ENCODE assay signal across 9 cellular contexts in the genomic region with DNA sequence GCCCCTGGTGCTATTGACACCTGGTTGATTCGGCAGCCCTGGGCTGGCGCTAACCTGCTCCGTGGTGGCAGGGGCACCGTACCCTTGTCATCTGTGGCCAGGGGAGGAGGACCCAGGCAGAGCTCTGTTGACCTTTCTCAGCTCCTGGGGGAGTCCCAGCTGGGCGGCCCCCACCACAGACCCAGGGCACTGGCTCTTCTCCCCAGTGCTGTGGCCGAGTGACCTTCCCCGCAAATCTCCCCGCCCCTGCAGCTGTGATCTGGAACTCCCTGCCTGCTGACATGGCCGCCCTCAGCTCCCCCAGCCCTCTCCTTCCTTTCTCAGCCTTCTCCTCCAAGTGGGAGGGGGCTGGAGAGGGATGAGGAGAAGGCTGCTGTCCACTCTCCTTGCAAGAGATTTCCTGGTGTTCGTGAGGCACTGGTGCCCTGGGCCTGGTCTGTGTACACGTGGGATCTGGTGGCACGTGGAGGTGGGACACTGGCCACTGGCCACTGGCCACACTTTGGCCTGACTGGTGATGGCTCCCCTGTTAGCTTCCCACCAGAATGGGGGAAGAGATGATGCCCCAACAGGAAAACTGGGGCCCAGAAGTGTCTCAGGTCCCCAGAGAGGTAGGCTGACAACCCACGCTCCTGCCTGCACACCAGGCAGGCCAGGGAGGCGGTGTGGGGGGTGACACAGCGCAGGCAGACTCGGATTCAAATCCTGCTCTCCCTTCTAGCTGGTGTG. TPM values are rescaled to one million over a fixed set of nuclear protein-coding genes. Genes with fewer than 3 reads are reported as not detected.
DNase-seq lines count a peak whose midpoint lies in the region; ATAC-seq and TF ChIP-seq lines count a peak whose summit lies in the region.
"Had no signal": no experiment of that assay in that cellular context is flagged by ENCODE, and none has a peak within 500 bp of the region (broad histone marks: within the 10 kb centered on the region; RNA-seq: fewer than 3 reads in every experiment).

No MANE protein-coding gene starts in this region.

- no peaks in the 10 kb centered on the region for H3K79me2 ChIP-seq in trophoblast cell (ENCODE audit: control insufficient read depth, insufficient read depth, low read length, poor library complexity)

- peak overlapping the region; percentile 6 for H4K8ac ChIP-seq in trophoblast cell (ENCODE audit: low read depth, low read length)

- CTCF ChIA-PET in HEK293T (lab: Yijun Ruan, JAX) = interaction anchor here (0.5 to 5.0 kb wide), 6 partner anchors 11 to 196 kb away, joined by 3 to 30 read pairs (median 3); partner anchors contain the start of gene ACBD4

- H2AFZ ChIP-seq in trophoblast cell (ENCODE audit: insufficient read depth, low read length, poor library complexity) = no peak overlapping the region

- H3K79me1 ChIP-seq in trophoblast cell (ENCODE audit: low read length) = no peaks in the 10 kb centered on the region

- ATAC-seq in GM19328 (IDR thresholded peaks at IDR 0.05; ENCODE audit: unreplicated experiment) = no peak

- WGBS in trophoblast cell (ENCODE audit: extremely low coverage, insufficient coverage, insufficient read length) = no CpG with 5 or more reads among the region's 16 CpGs

- H3K9me3 ChIP-seq in Peyer's patch (no peaks in the 10 kb centered on the region), trophoblast cell (ENCODE audit: insufficient read depth, low read depth, low read length) (peaks cover 2% of the 10 kb centered on the region)
- H3K9me3 ChIP-seq in effector memory CD4-positive, alpha-beta T cell (ENCODE audit: control insufficient read depth, low read length) = no peaks in the 10 kb centered on the region

- H4K91ac ChIP-seq in trophoblast cell (ENCODE audit: low read depth, low read length) = peak overlapping the region; percentile 64

- H4K12ac ChIP-seq in trophoblast cell (ENCODE audit: low read depth, low read length) = no peak overlapping the region

- H3K4me3 ChIP-seq in GM06990 (replicated peaks; ENCODE audit: low read depth, low read length) (peak overlapping the region; percentile 38; the same call in 1 of the 2 replicates), Peyer's patch (no peak overlapping the region), trophoblast cell (ENCODE audit: low read depth, low read length) (no peak overlapping the region)
- peak overlapping the region; percentile 79 for H3K4me3 ChIP-seq in effector memory CD4-positive, alpha-beta T cell (ENCODE audit: insufficient read depth, low read depth, low read length, poor library complexity, severe bottlenecking)

- H3K4me2 ChIP-seq in trophoblast cell (ENCODE audit: low read length) = no peak overlapping the region

- H3K36me3 ChIP-seq in GM06990 (ENCODE audit: control insufficient read depth, insufficient read depth, low read length) (peaks cover 5% of the 10 kb centered on the region), Peyer's patch (no peaks in the 10 kb centered on the region), trophoblast cell (ENCODE audit: control insufficient read depth in 1 of 2, insufficient read depth in 2 of 2, low read length in 2 of 2) (no peaks in the 10 kb centered on the region)
- H3K36me3 ChIP-seq in effector memory CD4-positive, alpha-beta T cell (ENCODE audit: control insufficient read depth, insufficient read depth, low read length) = peaks cover 22% of the 10 kb centered on the region

- H3K27me3 ChIP-seq in GM06990 (replicated peaks; ENCODE audit: control insufficient read depth, insufficient read depth, low read length) (no peaks in the 10 kb centered on the region), Peyer's patch (no peaks in the 10 kb centered on the region), trophoblast cell (ENCODE audit: insufficient read depth, low read length) (no peaks in the 10 kb centered on the region)
- H3K27me3 ChIP-seq in effector memory CD4-positive, alpha-beta T cell (replicated peaks; ENCODE audit: control insufficient read depth, insufficient read depth, low read length, poor library complexity, severe bottlenecking) = no peaks in the 10 kb centered on the region

- H2BK120ac ChIP-seq in trophoblast cell (ENCODE audit: insufficient read depth, low read length, poor library complexity) = peak overlapping the region; percentile 37

- TF ChIP-seq POLR2A in Peyer's patch (IDR thresholded peaks at IDR 0.05) = no peak

- no peak overlapping the region for H2BK5ac ChIP-seq in trophoblast cell (ENCODE audit: low read depth, low read length, poor library complexity)

- peak overlapping the region; percentile 16 for H3K14ac ChIP-seq in trophoblast cell (ENCODE audit: low read length)

- no peak overlapping the region for H3K23ac ChIP-seq in trophoblast cell (ENCODE audit: low read length)

- no peak overlapping the region for H2AK5ac ChIP-seq in trophoblast cell (ENCODE audit: low read length)

- H3K27ac ChIP-seq in Peyer's patch = peak overlapping the region; percentile 84 to 96 (median 88)
- H3K27ac ChIP-seq in effector memory CD4-positive, alpha-beta T cell (ENCODE audit: insufficient read depth, low read length, poor library complexity, severe bottlenecking) = peak overlapping the region; percentile 100
- no peak overlapping the region for H3K27ac ChIP-seq in trophoblast cell (ENCODE audit: low read depth, low read length)

- no peak overlapping the region for H3K9ac ChIP-seq in trophoblast cell (ENCODE audit: low read length)

- H3K4me1 ChIP-seq in Peyer's patch = peaks cover 0 to 42% (median 34%) of the 10 kb centered on the region in 4 donors
- H3K4me1 ChIP-seq in effector memory CD4-positive, alpha-beta T cell (ENCODE audit: control insufficient read depth, insufficient read depth, low read length, poor library complexity, severe bottlenecking) = peaks cover 83% of the 10 kb centered on the region
- H3K4me1 ChIP-seq in trophoblast cell (ENCODE audit: control insufficient read depth in 1 of 2, insufficient read depth in 2 of 2, low read length in 2 of 2) = peaks cover 10 to 14% of the 10 kb centered on the region in 2 experiments

- TF ChIP-seq CTCF in GM06990 (IDR thresholded peaks at IDR 0.05; ENCODE audit: insufficient read depth, low read length, poor library complexity, severe bottlenecking) = no peak
- no peak for TF ChIP-seq CTCF in Peyer's patch (IDR thresholded peaks at IDR 0.05)

- no peak overlapping the region for H3K18ac ChIP-seq in trophoblast cell (ENCODE audit: low read length)

- peak; percentile 55 for DNase-seq in GM06990 (ENCODE audit: extremely low read depth, insufficient read length)
- DNase-seq in Peyer's patch = no peak
- DNase-seq in effector memory CD4-positive, alpha-beta T cell = no peak
- DNase-seq in trophoblast cell = peak in 1 of 2 donors; percentile 20
- no peak for DNase-seq in HEK293T (ENCODE audit: extremely low spot score)
- DNase-seq in NCI-H146 treated with DMSO at 0.1 percent for 48 hours (lab: John Stamatoyannopoulos, UW; ENCODE audit: unreplicated experiment) = no peak
- no peak for DNase-seq in NCI-H345 (lab: John Stamatoyannopoulos, UW)

- POLR2A ChIA-PET in HEK293T (lab: Yijun Ruan, JAX) = interaction anchor here (0.5 to 2.7 kb wide), 4 partner anchors 11 to 82 kb away, joined by 3 to 9 read pairs (median 4); partner anchors contain the start of gene HEXIM1

- no peak overlapping the region for H2BK12ac ChIP-seq in trophoblast cell (ENCODE audit: low read length)

- H3K4ac ChIP-seq in trophoblast cell (ENCODE audit: low read depth, low read length) = no peak overlapping the region

TF ChIP-seq in HEK293T, 16 proteins besides CTCF, POLR2A, EP300 and RAD21:
- TF ChIP-seq, protein P1, sequence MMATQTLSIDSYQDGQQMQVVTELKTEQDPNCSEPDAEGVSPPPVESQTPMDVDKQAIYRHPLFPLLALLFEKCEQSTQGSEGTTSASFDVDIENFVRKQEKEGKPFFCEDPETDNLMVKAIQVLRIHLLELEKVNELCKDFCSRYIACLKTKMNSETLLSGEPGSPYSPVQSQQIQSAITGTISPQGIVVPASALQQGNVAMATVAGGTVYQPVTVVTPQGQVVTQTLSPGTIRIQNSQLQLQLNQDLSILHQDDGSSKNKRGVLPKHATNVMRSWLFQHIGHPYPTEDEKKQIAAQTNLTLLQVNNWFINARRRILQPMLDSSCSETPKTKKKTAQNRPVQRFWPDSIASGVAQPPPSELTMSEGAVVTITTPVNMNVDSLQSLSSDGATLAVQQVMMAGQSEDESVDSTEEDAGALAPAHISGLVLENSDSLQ (IDR thresholded peaks at IDR 0.05) = no peak
- no peak for TF ChIP-seq SP1 (IDR thresholded peaks at IDR 0.05)
- no peak for TF ChIP-seq L3MBTL2 (conservative IDR thresholded peaks at IDR 0.05)
- TF ChIP-seq HDGF (IDR thresholded peaks at IDR 0.05; ENCODE audit: borderline replicate concordance) = no peak
- TF ChIP-seq ZNF384 (IDR thresholded peaks at IDR 0.05) = no peak
- TF ChIP-seq TARDBP (IDR thresholded peaks at IDR 0.05) = no peak
- no peak for TF ChIP-seq NFRKB (IDR thresholded peaks at IDR 0.05)
- TF ChIP-seq ELF4 (IDR thresholded peaks at IDR 0.05) = no peak

RNA-seq across cellular contexts. Expression of gene FMNL1, which starts 8.2 kb away (rescaled TPM):
- 10 to 100 TPM in 3 of 4 donors, 1 to 10 TPM in 1; 9.3 to 45.4 (median 15.8) TPM for total RNA-seq in Peyer's patch
- 2.4 and 2.8 TPM in 2 replicates for polyA plus RNA-seq in trophoblast cell (2013)

RNA-seq across cellular contexts. Expression of gene SPATA32, which starts 32.0 kb away (rescaled TPM):
- not detected for total RNA-seq in Peyer's patch
- polyA plus RNA-seq in trophoblast cell (2013) = not detected in 2 replicates
- total RNA-seq: left colon had no signal

Comparison
In these comparisons a context has a peak if more than half of its experiments do, and no peak if none do; other contexts are left out.
1. H3K4me3 ChIP-seq: peak in GM06990 (single experiment) and effector memory CD4-positive, alpha-beta T cell (single experiment); none in Peyer's patch (0 of 4) and trophoblast cell (single experiment).